8 cellular contexts compared by ENCODE assay signal in the genomic region with DNA sequence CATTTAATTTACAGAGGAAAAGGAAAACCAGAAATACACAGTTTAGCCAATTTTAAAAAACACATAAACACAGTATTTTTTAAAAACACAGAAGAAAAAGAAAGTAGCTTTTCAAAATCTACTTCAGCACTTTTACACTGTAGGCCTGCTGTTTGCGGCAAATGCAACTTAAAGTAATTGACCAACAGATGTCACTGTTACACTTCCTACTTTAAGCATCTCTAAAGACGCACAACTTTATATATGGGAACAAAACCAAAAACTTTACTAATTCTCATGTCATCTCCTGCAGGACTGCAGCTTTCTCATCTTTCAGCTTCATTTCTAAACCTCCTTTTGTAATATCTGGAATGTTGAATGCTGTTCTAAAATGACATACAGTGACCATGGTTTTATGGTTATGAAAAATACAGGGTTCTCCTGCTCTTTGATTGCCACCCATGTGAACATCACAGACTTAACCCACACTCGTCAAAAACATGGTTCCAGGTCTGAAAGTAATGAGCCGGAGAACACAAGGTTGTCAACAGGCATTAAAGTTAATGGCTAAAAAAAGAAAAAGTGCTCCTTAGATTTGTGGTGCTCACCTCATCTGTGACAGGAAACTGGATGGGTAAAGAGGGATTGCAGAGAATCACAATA.
DNase-seq lines count a peak whose midpoint lies in the region; ATAC-seq and TF ChIP-seq lines count a peak whose summit lies in the region.

No MANE protein-coding gene starts in this region.

- H3K4me1 Mint-ChIP-seq in endodermal cell (peaks cover 4% of the 10 kb centered on the region), neural progenitor cell (peaks cover 33% of the 10 kb centered on the region)

- no peaks in the 10 kb centered on the region for H3K9me2 ChIP-seq in PC-9 (ENCODE audit: insufficient read depth)

- peaks cover 42% of the 10 kb centered on the region for H3K4me1 ChIP-seq in PC-9 (replicated peaks; ENCODE audit: insufficient read depth)
- no peaks in the 10 kb centered on the region for H3K4me1 ChIP-seq in endodermal cell (ENCODE audit: control insufficient read depth, insufficient read depth, low read length)
- peaks cover 8% of the 10 kb centered on the region for H3K4me1 ChIP-seq in neural progenitor cell

- H3K36me3 ChIP-seq in PC-9 (ENCODE audit: low read depth) (no peaks in the 10 kb centered on the region), endodermal cell (ENCODE audit: control insufficient read depth, insufficient read depth, low read length) (no peaks in the 10 kb centered on the region), neural progenitor cell (no peaks in the 10 kb centered on the region)

- H3K9me3 Mint-ChIP-seq in endodermal cell (no peaks in the 10 kb centered on the region), neural progenitor cell (no peaks in the 10 kb centered on the region)

- H3K9ac ChIP-seq in endodermal cell (ENCODE audit: extremely low read depth, low read length, poor library complexity, severe bottlenecking), result no peak overlapping the region
- no peak overlapping the region for H3K9ac ChIP-seq in neural progenitor cell

- H2AFZ ChIP-seq in PC-9 (no peak overlapping the region), neural progenitor cell (replicated peaks) (no peak overlapping the region)

- intact Hi-C loops in PC-9 (cut with micrococcal nuclease; ENCODE audit: unreplicated experiment), result loop anchor here (1.0 to 10.0 kb wide), 5 partner anchors 46 to 618 kb away; no protein-coding TSS in a partner anchor

- POLR2A ChIA-PET in PC-9 (lab: Charles Lee; ENCODE audit: unreplicated experiment), result interaction anchor here (0.5 to 0.6 kb wide), 3 partner anchors 64 to 153 kb away, joined by 3 to 4 read pairs (median 3); no protein-coding TSS in a partner anchor

- H3K79me2 ChIP-seq in PC-9 (ENCODE audit: low read depth) (no peaks in the 10 kb centered on the region), neural progenitor cell (ENCODE audit: low read depth) (no peaks in the 10 kb centered on the region)

- no peak overlapping the region for H3K4me3 Mint-ChIP-seq in endodermal cell
- no peak overlapping the region for H3K4me3 Mint-ChIP-seq in neural progenitor cell

- CTCF ChIA-PET in PC-9 (lab: Charles Lee), result interaction anchor here (0.5 to 2.0 kb wide), 5 partner anchors 18 to 614 kb away, joined by 3 to 27 read pairs (median 3); no protein-coding TSS in a partner anchor

- H3K9me3 ChIP-seq in PC-9 (ENCODE audit: insufficient read depth, low read depth), result no peaks in the 10 kb centered on the region
- H3K9me3 ChIP-seq in endodermal cell (ENCODE audit: control insufficient read depth, low read length), result no peaks in the 10 kb centered on the region
- no peaks in the 10 kb centered on the region for H3K9me3 ChIP-seq in neural progenitor cell (ENCODE audit: low read depth)

- H3K4me3 ChIP-seq in PC-9 (no peak overlapping the region), endodermal cell (ENCODE audit: low read length) (no peak overlapping the region), neural progenitor cell (no peak overlapping the region)

- H3K27me3 ChIP-seq in PC-9 (ENCODE audit: insufficient read depth, low read depth) (no peaks in the 10 kb centered on the region), endodermal cell (ENCODE audit: control insufficient read depth, insufficient read depth, low read length, poor library complexity, severe bottlenecking) (no peaks in the 10 kb centered on the region), neural progenitor cell (no peaks in the 10 kb centered on the region)

- H3K36me3 Mint-ChIP-seq in endodermal cell (ENCODE audit: low read depth) (no peaks in the 10 kb centered on the region), neural progenitor cell (no peaks in the 10 kb centered on the region)

- H3F3A ChIP-seq in PC-9 (ENCODE audit: insufficient read depth, low read depth), result 0 out of 2 replicates have a peak, but pooled peaks cover 4% of the 10 kb centered on the region
- no peaks in the 10 kb centered on the region for H3F3A ChIP-seq in neural progenitor cell (ENCODE audit: low read depth)

- H3K27me3 Mint-ChIP-seq in endodermal cell (ENCODE audit: insufficient read depth), result peaks cover 4% of the 10 kb centered on the region
- H3K27me3 Mint-ChIP-seq in neural progenitor cell (ENCODE audit: insufficient read depth, low read depth), result peaks cover 2% of the 10 kb centered on the region

- 52 to 64% methylated on average over 2 to 4 of the region's 4 CpGs for WGBS in endodermal cell (ENCODE audit: insufficient coverage in 1 of 2, insufficient read length in 1 of 2), 2 experiments

- ATAC-seq in GM19351 (IDR thresholded peaks at IDR 0.05; ENCODE audit: unreplicated experiment) (peak; percentile 54), HG02623 (IDR thresholded peaks at IDR 0.05; ENCODE audit: unreplicated experiment) (no peak), GM21786 (IDR thresholded peaks at IDR 0.05; ENCODE audit: unreplicated experiment) (no peak)

- BruUV-seq in PC-9 (replicated peaks; lab: Mats Ljungman, UMichigan), result no TSS peak

- H3K27ac ChIP-seq in C4-2B, result no peak overlapping the region
- H3K27ac ChIP-seq in PC-9, result no peak overlapping the region
- H3K27ac ChIP-seq in endodermal cell (ENCODE audit: low read depth, low read length), result no peak overlapping the region
- H3K27ac ChIP-seq in neural progenitor cell, result no peak overlapping the region

- no peak overlapping the region for H3K4me2 ChIP-seq in PC-9
- H3K4me2 ChIP-seq in neural progenitor cell, result no peak overlapping the region

- H3K27ac Mint-ChIP-seq in endodermal cell, result no peak overlapping the region
- H3K27ac Mint-ChIP-seq in neural progenitor cell, result no peak overlapping the region

- DNase-seq in PC-9, result peak in 1 of 2 experiments; percentile 51
- DNase-seq in endodermal cell, result no peak
- DNase-seq in neural progenitor cell (ENCODE audit: low spot score), result peak; percentile 59
- DNase-seq in T1000 (lab: John Stamatoyannopoulos, UW), result no peak

- H4K20me1 ChIP-seq in PC-9 (ENCODE audit: insufficient read depth) (no peaks in the 10 kb centered on the region), neural progenitor cell (ENCODE audit: low read depth) (no peaks in the 10 kb centered on the region)

- TF ChIP-seq CTCF in C4-2B (conservative IDR thresholded peaks at IDR 0.05), result peak; percentile 85
- peak; percentile 64 for TF ChIP-seq CTCF in PC-9 (conservative IDR thresholded peaks at IDR 0.05)
- TF ChIP-seq CTCF in endodermal cell (conservative IDR thresholded peaks at IDR 0.05), result peak; percentile 81
- TF ChIP-seq CTCF in neural progenitor cell (IDR thresholded peaks at IDR 0.05), result peak; percentile 66
